ENCODE assay signal across 8 cellular contexts in the genomic region with DNA sequence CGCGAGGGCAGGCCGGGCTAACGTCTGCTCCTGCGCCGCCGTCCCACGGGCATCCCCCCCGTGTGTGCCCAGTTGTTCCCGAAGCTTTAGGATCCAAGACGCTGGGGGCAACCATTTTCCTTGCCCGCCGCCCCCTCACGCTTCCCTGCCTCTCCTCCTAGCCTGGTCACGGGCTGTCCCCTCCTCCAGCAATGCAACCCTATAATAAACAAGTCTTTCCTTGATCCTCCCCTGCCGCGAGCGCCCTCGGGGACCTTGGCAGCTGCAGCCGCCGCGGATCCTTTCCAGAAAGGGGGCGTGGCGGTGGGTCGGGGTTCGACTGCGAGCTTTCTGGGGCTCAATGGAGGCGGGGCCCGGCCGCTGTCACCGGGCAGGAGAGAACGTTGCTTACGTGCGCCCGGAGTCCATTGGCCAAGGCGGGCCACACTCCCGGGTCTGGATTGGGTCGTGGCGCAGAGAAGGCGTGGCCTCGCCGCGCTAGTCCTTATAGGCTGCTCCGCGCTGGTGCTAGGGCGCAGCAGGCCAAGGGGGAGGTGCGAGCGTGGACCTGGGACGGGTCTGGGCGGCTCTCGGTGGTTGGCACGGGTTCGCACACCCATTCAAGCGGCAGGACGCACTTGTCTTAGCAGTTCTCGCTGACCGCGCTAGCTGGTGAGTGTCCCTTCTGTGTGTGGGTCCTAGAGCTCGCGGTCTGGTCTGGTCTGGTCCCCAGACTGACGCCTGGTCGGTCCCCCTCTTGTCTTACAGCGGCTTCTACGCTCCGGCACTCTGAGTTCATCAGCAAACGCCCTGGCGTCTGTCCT. TPM values are rescaled to one million over a fixed set of nuclear protein-coding genes. Genes with fewer than 3 reads are reported as not detected.
DNase-seq lines count a peak whose midpoint lies in the region; FAIRE-seq and TF ChIP-seq lines count a peak whose summit lies in the region.

A gene with protein sequence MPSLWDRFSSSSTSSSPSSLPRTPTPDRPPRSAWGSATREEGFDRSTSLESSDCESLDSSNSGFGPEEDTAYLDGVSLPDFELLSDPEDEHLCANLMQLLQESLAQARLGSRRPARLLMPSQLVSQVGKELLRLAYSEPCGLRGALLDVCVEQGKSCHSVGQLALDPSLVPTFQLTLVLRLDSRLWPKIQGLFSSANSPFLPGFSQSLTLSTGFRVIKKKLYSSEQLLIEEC (plus strand): TSS at position 515 of the 803 bp plus-strand sequence. CDS start 293 bp downstream, outside the sequence.

- H3K4me3 Mint-ChIP-seq in activated naive CD4-positive, alpha-beta T cell treated with anti-CD3 and anti-CD28 coated beads for 36 hours, result peak within 1 kb of the TSS; percentile 96

- DNase-seq in GM03348 (ENCODE audit: low spot score) (peak; percentile 100), HFF-Myc (ENCODE audit: extremely low read depth, low read depth) (peak; percentile 95), NAMALWA (ENCODE audit: low spot score) (peak; percentile 95), SK-N-DZ (ENCODE audit: low spot score) (peak; percentile 98), frontal cortex (ENCODE audit: low spot score in 2 of 2) (peak; percentile 97 to 99), substantia nigra (lab: John Stamatoyannopoulos, UW) (peak; percentile 88 to 100 (median 99))
- DNase-seq in activated naive CD4-positive, alpha-beta T cell treated with anti-CD3 and anti-CD28 coated beads for 36 hours, result peak; percentile 99

- no peaks in the 10 kb centered on the region for H3K9me3 Mint-ChIP-seq in activated naive CD4-positive, alpha-beta T cell treated with anti-CD3 and anti-CD28 coated beads for 36 hours

- H3K9me3 ChIP-seq in neutrophil, result no peaks in the 10 kb centered on the region

- H3K27me3 Mint-ChIP-seq in activated naive CD4-positive, alpha-beta T cell treated with anti-CD3 and anti-CD28 coated beads for 36 hours (ENCODE audit: low read depth), result no peaks in the 10 kb centered on the region

- no peaks in the 10 kb centered on the region for H3K27me3 ChIP-seq in neutrophil

- H3K36me3 ChIP-seq in neutrophil, result no peaks in the 10 kb centered on the region

- peaks cover 34% of the 10 kb centered on the region for H3K4me1 Mint-ChIP-seq in activated naive CD4-positive, alpha-beta T cell treated with anti-CD3 and anti-CD28 coated beads for 36 hours (ENCODE audit: low read depth)

- intact Hi-C loops in activated naive CD4-positive, alpha-beta T cell treated with anti-CD3 and anti-CD28 coated beads for 36 hours (cut with micrococcal nuclease), result loop anchor here (1.0 to 2.0 kb wide), 8 partner anchors 12 to 59 kb away; no protein-coding TSS in a partner anchor

- peak within 1 kb of the TSS; percentile 97 for H3K4me3 ChIP-seq in HFF-Myc (replicated peaks; ENCODE audit: low read depth, low read length)
- peak within 1 kb of the TSS; percentile 94 to 97 for H3K4me3 ChIP-seq in neutrophil (ENCODE audit: low read depth in 1 of 2, low read length in 1 of 2)

- peak within 1 kb of the TSS; percentile 92 for H3K27ac ChIP-seq in neutrophil
- peak within 1 kb of the TSS; percentile 100 for H3K27ac ChIP-seq in substantia nigra (ENCODE audit: low read depth, low read length, poor library complexity, severe bottlenecking)

- H3K4me1 ChIP-seq in neutrophil (ENCODE audit: control insufficient read depth in 1 of 2, insufficient read depth in 1 of 2, low read depth in 1 of 2, low read length in 1 of 2), result peaks cover 25 to 30% of the 10 kb centered on the region in 2 experiments

- FAIRE-seq in frontal cortex (lab: Jason Lieb, UNC), result peak; percentile 42

- no peak for TF ChIP-seq CTCF in HFF-Myc (IDR thresholded peaks at IDR 0.05; ENCODE audit: low read depth, low read length, missing control alignments)
- peak; percentile 49 for TF ChIP-seq CTCF in neutrophil (IDR thresholded peaks at IDR 0.05)

- H3K36me3 Mint-ChIP-seq in activated naive CD4-positive, alpha-beta T cell treated with anti-CD3 and anti-CD28 coated beads for 36 hours (ENCODE audit: low read depth), result peaks cover 39% of the 10 kb centered on the region

- CTCF ChIA-PET in activated naive CD4-positive, alpha-beta T cell treated with anti-CD3 and anti-CD28 coated beads for 36 hours (lab: Charles Lee), result interaction anchor here (0.7 to 13.5 kb wide), 9 partner anchors 9 to 148 kb away, joined by 3 to 195 read pairs (median 4); no protein-coding TSS in a partner anchor

- H3K27ac Mint-ChIP-seq in activated naive CD4-positive, alpha-beta T cell treated with anti-CD3 and anti-CD28 coated beads for 36 hours, result peak within 1 kb of the TSS; percentile 98

RNA-seq across cellular contexts. Expression of the gene that starts here (rescaled TPM):
- 50.3 and 61.1 TPM in 2 replicates for polyA plus RNA-seq in SK-N-DZ (2014; cell fraction: cytosol; rRNA removed)
- 30.1 and 38.3 TPM in 2 replicates for polyA plus RNA-seq in SK-N-DZ (2014; cell fraction: nucleus; rRNA removed)
- 100 to 1,000 TPM; 684 to 689 TPM for total RNA-seq in activated naive CD4-positive, alpha-beta T cell treated with anti-CD3 and anti-CD28 coated beads for 36 hours
- total RNA-seq in frontal cortex, result 26.5 TPM

Comparison
In these comparisons a context has a peak if more than half of its experiments do, and no peak if none do; other contexts are left out.
1. Peak in every context shown above with its lines: DNase-seq, H3K4me3 ChIP-seq and H3K27ac ChIP-seq.
2. RNA of the gene that starts here (total RNA-seq): 684 to 689 TPM in activated naive CD4-positive, alpha-beta T cell treated with anti-CD3 and anti-CD28 coated beads for 36 hours; 26.5 TPM in frontal cortex (single experiment); every median in the first group is over 10 times any median in the second.